8 cellular contexts compared by ENCODE assay signal in genomic region chr17:1516403-1517161, GRCh38. TPM values are rescaled to one million over a fixed set of nuclear protein-coding genes. Genes with fewer than 3 reads are reported as not detected.
DNase-seq lines count a peak whose midpoint lies in the region; FAIRE-seq and TF ChIP-seq lines count a peak whose summit lies in the region.

TSS of gene INPP5K (minus strand) at chr17:1516612. CDS start at chr17:1516499, 113 bp downstream.

- H3K27me3 Mint-ChIP-seq in activated naive CD4-positive, alpha-beta T cell treated with anti-CD3 and anti-CD28 coated beads for 36 hours (ENCODE audit: low read depth), result no peaks in the 10 kb centered on the region

- in situ Hi-C loops in SK-MEL-5 (cut with HindIII; ENCODE audit: low pct_unique_long_range_greater_than_20kb, low sequenced_read_pairs), result no loop called here

- CTCF ChIA-PET in HEK293T (lab: Yijun Ruan, JAX), result interaction anchor here (0.6 to 2.4 kb wide), 11 partner anchors 15 to 460 kb away, joined by 3 to 15 read pairs (median 3); no protein-coding TSS in a partner anchor
- CTCF ChIA-PET in activated naive CD4-positive, alpha-beta T cell treated with anti-CD3 and anti-CD28 coated beads for 36 hours (lab: Charles Lee), result interaction anchor here (0.6 to 2.6 kb wide), 8 partner anchors 11 to 261 kb away, joined by 3 to 12 read pairs (median 6); no protein-coding TSS in a partner anchor

- H3K4me3 Mint-ChIP-seq in activated naive CD4-positive, alpha-beta T cell treated with anti-CD3 and anti-CD28 coated beads for 36 hours, result peak within 1 kb of the TSS; percentile 80

- peak within 1 kb of the TSS; percentile 54 for H3K27ac Mint-ChIP-seq in activated naive CD4-positive, alpha-beta T cell treated with anti-CD3 and anti-CD28 coated beads for 36 hours

- no peak for FAIRE-seq in frontal cortex (lab: Jason Lieb, UNC)

- POLR2A ChIA-PET in HEK293T (lab: Yijun Ruan, JAX), result interaction anchor here (0.6 to 2.4 kb wide), 28 partner anchors 9 to 249 kb away, joined by 3 to 18 read pairs (median 3); partner anchors contain the start of genes CRK, MYO1C and SLC43A2

- H3K4me1 Mint-ChIP-seq in activated naive CD4-positive, alpha-beta T cell treated with anti-CD3 and anti-CD28 coated beads for 36 hours (ENCODE audit: low read depth), result peaks cover 26% of the 10 kb centered on the region

- H3K4me3 ChIP-seq in neutrophil (ENCODE audit: low read depth in 1 of 2, low read length in 1 of 2), result peak within 1 kb of the TSS; percentile 89 to 99

- H3K36me3 ChIP-seq in neutrophil, result peaks cover 58% of the 10 kb centered on the region

- no peaks in the 10 kb centered on the region for H3K9me3 Mint-ChIP-seq in activated naive CD4-positive, alpha-beta T cell treated with anti-CD3 and anti-CD28 coated beads for 36 hours

- H3K27me3 ChIP-seq in neutrophil, result no peaks in the 10 kb centered on the region

- H3K36me3 Mint-ChIP-seq in activated naive CD4-positive, alpha-beta T cell treated with anti-CD3 and anti-CD28 coated beads for 36 hours (ENCODE audit: low read depth), result peaks cover 3% of the 10 kb centered on the region

- TF ChIP-seq CTCF in neutrophil (IDR thresholded peaks at IDR 0.05), result peak; percentile 53

- intact Hi-C loops in activated naive CD4-positive, alpha-beta T cell treated with anti-CD3 and anti-CD28 coated beads for 36 hours (cut with micrococcal nuclease), result loop anchor here (1.0 to 2.0 kb wide), 6 partner anchors 28 to 200 kb away; partner anchors contain the start of genes CRK, PITPNA, SLC43A2 and YWHAE

- H3K27ac ChIP-seq in neutrophil (peak within 1 kb of the TSS; percentile 98), substantia nigra (ENCODE audit: low read depth, low read length, poor library complexity, severe bottlenecking) (peak within 1 kb of the TSS; percentile 84)

- DNase-seq in GM04504 (ENCODE audit: low read depth) (peak; percentile 96), HEK293T (ENCODE audit: extremely low spot score) (peak; percentile 99), MV-4-11 (lab: John Stamatoyannopoulos, UW) (peak; percentile 98), SK-MEL-5 (ENCODE audit: low read depth, low spot score) (peak; percentile 97), frontal cortex (ENCODE audit: low spot score in 2 of 2) (peak; percentile 99), substantia nigra (lab: John Stamatoyannopoulos, UW) (peak; percentile 86 to 99 (median 98))
- peak; percentile 98 for DNase-seq in activated naive CD4-positive, alpha-beta T cell treated with anti-CD3 and anti-CD28 coated beads for 36 hours

- no peaks in the 10 kb centered on the region for H3K9me3 ChIP-seq in neutrophil

- H3K4me1 ChIP-seq in neutrophil (ENCODE audit: control insufficient read depth in 1 of 2, insufficient read depth in 1 of 2, low read depth in 1 of 2, low read length in 1 of 2), result peaks cover 22 to 26% of the 10 kb centered on the region in 2 experiments

TF ChIP-seq in HEK293T, 16 proteins besides CTCF, POLR2A, EP300 and RAD21:
- TF ChIP-seq SP1 (IDR thresholded peaks at IDR 0.05) (no peak), HDGF (IDR thresholded peaks at IDR 0.05; ENCODE audit: borderline replicate concordance) (peak; percentile 94; the same call in 1 of the 2 replicates), ZNF384 (IDR thresholded peaks at IDR 0.05) (no peak), PKNOX1 (IDR thresholded peaks at IDR 0.05) (peak; percentile 62; the same call in 1 of the 2 replicates), L3MBTL2 (conservative IDR thresholded peaks at IDR 0.05) (no peak), LEF1 (IDR thresholded peaks at IDR 0.05; ENCODE audit: borderline replicate concordance) (no peak)

RNA-seq across cellular contexts. Expression of gene INPP5K, which starts in this region (rescaled TPM):
- total RNA-seq in SK-MEL-5 (2014; rRNA removed; shearing (Covaris generic)), result 33.7 and 41.5 TPM in 2 replicates
- 37.3 and 37.8 TPM in 2 replicates for polyA plus RNA-seq in SK-MEL-5 (2015; cell fraction: cytosol; rRNA removed)
- 55.3 and 68.9 TPM in 2 replicates for polyA plus RNA-seq in SK-MEL-5 (2015; cell fraction: nucleus; rRNA removed)
- total RNA-seq in activated naive CD4-positive, alpha-beta T cell treated with anti-CD3 and anti-CD28 coated beads for 36 hours, result 10 to 100 TPM; 17.1 to 18.2 TPM
- 28.5 TPM for total RNA-seq in frontal cortex

Comparison
In these comparisons a context has a peak if more than half of its experiments do, and no peak if none do; other contexts are left out.
1. Peak in every context shown above with its lines: DNase-seq, H3K4me3 ChIP-seq and H3K27ac ChIP-seq.